In genomic region chr5:1479581-1480188, GRCh38 we compare ENCODE assay signal across 8 cellular contexts. TPM values are rescaled to one million over a fixed set of nuclear protein-coding genes. Genes with fewer than 3 reads are reported as not detected.
A peak's percentile ranks its signal among the peaks of the same experiment; 100 is the strongest.
DNase-seq lines count a peak whose midpoint lies in the region; ATAC-seq and TF ChIP-seq lines count a peak whose summit lies in the region.

No MANE protein-coding gene starts in this region.

- TF ChIP-seq CTCF in epithelial cell of proximal tubule (conservative IDR thresholded peaks at IDR 0.05; ENCODE audit: low read depth, low read length) (peak; percentile 76), neural crest cell (conservative IDR thresholded peaks at IDR 0.05) (peak; percentile 74)

- no peaks in the 10 kb centered on the region for H3K9me3 Mint-ChIP-seq in neural crest cell

- H3K36me3 Mint-ChIP-seq in neural crest cell (ENCODE audit: low read depth) = no peaks in the 10 kb centered on the region

- H3K4me3 ChIP-seq in epithelial cell of proximal tubule (ENCODE audit: low read depth, low read length) = no peak overlapping the region

- no peak overlapping the region for H3K4me3 Mint-ChIP-seq in neural crest cell

- ATAC-seq in GM21515 (IDR thresholded peaks at IDR 0.05; ENCODE audit: unreplicated experiment) = no peak

- no peaks in the 10 kb centered on the region for H3K27me3 Mint-ChIP-seq in neural crest cell (ENCODE audit: low read depth)

- peak overlapping the region; percentile 71 for H3K27ac Mint-ChIP-seq in neural crest cell (ENCODE audit: unreplicated experiment)

- H3K4me1 Mint-ChIP-seq in neural crest cell = no peaks in the 10 kb centered on the region

- DNase-seq in D341Med (ENCODE audit: low spot score) (peak; percentile 80), HuH-7 (ENCODE audit: low spot score) (peak; percentile 85), epithelial cell of proximal tubule (ENCODE audit: low read depth) (no peak), neural crest cell (ENCODE audit: low read depth, low spot score) (peak; percentile 34), NCI-H526 (lab: John Stamatoyannopoulos, UW) (no peak), NCI-H187 (lab: John Stamatoyannopoulos, UW) (no peak)
- peak; percentile 44 for DNase-seq in activated CD4-positive, alpha-beta T cell treated with anti-CD3 and anti-CD28 coated beads, Interleukin-2, amount 50 U/mL, for 1 hour

RNA-seq across cellular contexts. Expression of gene SLC6A3, which starts 34.4 kb away (rescaled TPM):
- total RNA-seq in epithelial cell of proximal tubule (not detected in 2 replicates), neural crest cell (0.16 and 0.27 TPM in 2 replicates)

RNA-seq across cellular contexts. Expression of gene LPCAT1, which starts 44.1 kb away (rescaled TPM):
- total RNA-seq in epithelial cell of proximal tubule (88.9 and 105 TPM in 2 replicates), neural crest cell (101 and 111 TPM in 2 replicates)

Comparison
In these comparisons a context has a peak if more than half of its experiments do, and no peak if none do; other contexts are left out.
1. DNase-seq: peak in D341Med (single experiment), HuH-7 (single experiment), activated CD4-positive, alpha-beta T cell treated with anti-CD3 and anti-CD28 coated beads, Interleukin-2, amount 50 U/mL, for 1 hour (single experiment) and neural crest cell (single experiment); none in epithelial cell of proximal tubule (single experiment), NCI-H526 (0 of 2) and NCI-H187 (0 of 2).